In the genomic region with DNA sequence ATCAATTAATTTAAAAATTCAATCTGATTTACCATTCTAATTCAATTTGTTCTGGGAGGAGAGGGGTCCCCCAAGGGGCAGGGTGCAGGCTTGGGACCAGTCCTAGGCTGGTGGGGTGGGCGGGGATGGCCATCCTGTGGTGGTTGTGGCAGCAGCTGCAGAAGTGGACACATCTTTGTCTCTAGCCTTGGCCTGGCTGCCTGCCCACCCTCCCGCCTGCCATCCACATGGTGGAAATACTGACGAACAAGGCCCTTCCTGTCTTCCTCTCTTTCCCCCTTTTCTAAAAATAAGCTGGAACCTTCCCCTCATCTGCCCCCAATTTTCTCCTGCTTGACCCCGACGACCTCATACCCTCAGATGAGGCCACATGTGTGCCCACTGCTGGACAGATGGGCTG, we compare ENCODE assay signal across 15 cellular contexts.
DNase-seq lines count a peak whose midpoint lies in the region; ATAC-seq and TF ChIP-seq lines count a peak whose summit lies in the region.
"Had no signal": no experiment of that assay in that cellular context is flagged by ENCODE, and none has a peak within 500 bp of the region (broad histone marks: within the 10 kb centered on the region; RNA-seq: fewer than 3 reads in every experiment).

No MANE protein-coding gene starts in this region.

- H3K27me3 ChIP-seq in right cardiac atrium (ENCODE audit: control insufficient read depth, insufficient read depth) = no peaks in the 10 kb centered on the region

- H3K36me3 ChIP-seq in mucosa of descending colon (ENCODE audit: low read depth) = no peaks in the 10 kb centered on the region
- H3K36me3 ChIP-seq: stomach had no signal

- ATAC-seq in right cardiac atrium (no peak), mucosa of descending colon (no peak), HG02884 (IDR thresholded peaks at IDR 0.05; ENCODE audit: unreplicated experiment) (no peak)
- ATAC-seq: naive thymus-derived CD4-positive, alpha-beta T cell had no signal

- intact Hi-C loops in right cardiac atrium (cut with DNase I) (no loop called here), cardiac septum (cut with DNase I) (no loop called here), mucosa of descending colon (cut with DNase I, micrococcal nuclease) (no loop called here)

- 46% methylated on average over 5 of the region's 5 CpGs for WGBS in right cardiac atrium

- DNase-seq in right cardiac atrium (peak in 2 of 3 donors; percentile 60 to 66), cardiac septum (ENCODE audit: low spot score) (no peak), dermis blood vessel endothelial cell (peak; percentile 37), midbrain (lab: John Stamatoyannopoulos, UW) (peak; percentile 46), mucosa of descending colon (no peak), HuH-7 (ENCODE audit: low spot score) (no peak)
- no peak for DNase-seq in activated effector memory CD4-positive, alpha-beta T cell treated with anti-CD3 and anti-CD28 coated beads, Interleukin-2, amount 50 U/mL, for 16 hours
- DNase-seq: activated CD4-positive, alpha-beta T cell treated with anti-CD3 and anti-CD28 coated beads, Interleukin-2, amount 50 U/mL, for 1 hour; activated naive CD4-positive, alpha-beta T cell treated with anti-CD3 and anti-CD28 coated beads, Interleukin-2, amount 50 U/mL, for 16 hours; COR-L47; naive thymus-derived CD4-positive, alpha-beta T cell; NCI-H2081 treated with DMSO at 0.1 percent for 48 hours; NCI-H524 treated with DMSO at 0.1 percent for 48 hours; stomach had no signal

- H3K9me3 ChIP-seq in right cardiac atrium (ENCODE audit: control insufficient read depth, low read length) = no peaks in the 10 kb centered on the region
- H3K9me3 ChIP-seq in mucosa of descending colon = no peaks in the 10 kb centered on the region
- H3K9me3 ChIP-seq: stomach had no signal

- H3K4me1 ChIP-seq in right cardiac atrium (ENCODE audit: control insufficient read depth, insufficient read depth, low read length) = no peaks in the 10 kb centered on the region
- H3K4me1 ChIP-seq in mucosa of descending colon (ENCODE audit: low read depth) = peaks cover 5% of the 10 kb centered on the region

- H3K4me3 ChIP-seq in right cardiac atrium (ENCODE audit: low read length) (no peak overlapping the region), mucosa of descending colon (no peak overlapping the region)
- H3K4me3 ChIP-seq: stomach had no signal

- H3K27ac ChIP-seq in right cardiac atrium (ENCODE audit: low read length) = no peak overlapping the region

- no peak for TF ChIP-seq CTCF in mucosa of descending colon (IDR thresholded peaks at IDR 0.05)

Comparison
In these comparisons a context has a peak if more than half of its experiments do, and no peak if none do; other contexts are left out.
1. DNase-seq: peak in right cardiac atrium (2 of 3), dermis blood vessel endothelial cell (single experiment) and midbrain (single experiment); none in cardiac septum (single experiment), mucosa of descending colon (0 of 3), activated effector memory CD4-positive, alpha-beta T cell treated with anti-CD3 and anti-CD28 coated beads, Interleukin-2, amount 50 U/mL, for 16 hours (single experiment) and HuH-7 (single experiment).